Comparison of ENCODE assay signal across 21 cellular contexts in the genomic region with DNA sequence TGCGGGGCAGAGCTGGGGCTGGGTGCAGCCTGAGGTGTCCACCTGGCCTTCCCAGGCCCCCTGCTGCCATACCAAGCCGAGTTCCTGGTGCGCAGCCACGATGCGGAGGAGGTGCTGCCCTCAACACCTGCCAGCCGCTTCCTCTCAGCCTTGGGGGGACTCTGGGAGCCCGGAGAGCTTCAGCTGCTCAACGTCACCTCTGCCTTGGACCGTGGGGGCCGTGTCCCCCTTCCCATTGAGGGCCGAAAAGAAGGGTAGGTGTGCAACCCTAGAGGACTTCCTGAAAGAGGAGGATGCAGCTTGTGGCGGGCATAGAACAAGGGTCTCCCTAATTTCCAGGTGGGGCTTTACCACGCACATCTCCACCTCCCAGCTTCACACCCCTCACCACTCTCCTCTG. TPM values are rescaled to one million over a fixed set of nuclear protein-coding genes. Genes with fewer than 3 reads are reported as not detected.
A peak's percentile ranks its signal among the peaks of the same experiment; 100 is the strongest.
DNase-seq lines count a peak whose midpoint lies in the region; ATAC-seq and TF ChIP-seq lines count a peak whose summit lies in the region.
"Had no signal": no experiment of that assay in that cellular context is flagged by ENCODE, and none has a peak within 500 bp of the region (broad histone marks: within the 10 kb centered on the region; RNA-seq: fewer than 3 reads in every experiment).

No MANE protein-coding gene starts in this region.

- H3K36me3 Mint-ChIP-seq in CD8-positive, alpha-beta memory T cell, result no peaks in the 10 kb centered on the region
- H3K36me3 Mint-ChIP-seq: activated naive CD4-positive, alpha-beta T cell treated with anti-CD3 and anti-CD28 coated beads, Interleukin-2, amount 10 ng/mL, durations not matched to agents 7 days and 5 days; brain had no signal

- DNase-seq in CD8-positive, alpha-beta memory T cell, result no peak
- DNase-seq in coronary artery (ENCODE audit: low spot score) (no peak), osteoblast (ENCODE audit: insufficient read length, low spot score, missing footprints) (peak; percentile 11), NCI-H345 (lab: John Stamatoyannopoulos, UW) (no peak), uterus (no peak), SHP77 treated with DMSO at 0.1 percent for 48 hours (lab: John Stamatoyannopoulos, UW) (no peak)
- DNase-seq: BE2C, DMS 273 treated with DMSO at 0.1 percent for 48 hours, MG63, NCI-H1930, SIG-M5, T1000, testis had no signal

- H3K36me3 ChIP-seq in BLaER1 (no peaks in the 10 kb centered on the region), osteoblast (ENCODE audit: insufficient read depth, low read length) (peaks cover 3% of the 10 kb centered on the region), uterus (no peaks in the 10 kb centered on the region)
- H3K36me3 ChIP-seq in CD8-positive, alpha-beta memory T cell (ENCODE audit: insufficient read depth, low read length), result no peaks in the 10 kb centered on the region
- H3K36me3 ChIP-seq: BE2C, MG63 had no signal

- TF ChIP-seq CTCF in coronary artery (IDR thresholded peaks at IDR 0.05) (no peak), osteoblast (IDR thresholded peaks at IDR 0.05; ENCODE audit: extremely low read depth, low read depth, low read length) (no peak), uterus (IDR thresholded peaks at IDR 0.05) (no peak)

- peak overlapping the region in 2 of 7 donors; percentile 73 to 88 for H3K4me3 Mint-ChIP-seq in CD8-positive, alpha-beta memory T cell
- H3K4me3 Mint-ChIP-seq: dendritic cell treated with granulocyte-macrophage colony-stimulating factor and Interleukin-4, amounts not matched to agents 40 ng/mL and 50 ng/mL, for 4 days had no signal

- H3K79me2 ChIP-seq in osteoblast (ENCODE audit: insufficient read depth, low read length), result no peaks in the 10 kb centered on the region

- H3K4me2 ChIP-seq in BLaER1 (peak overlapping the region; percentile 55; the same call in 1 of the 2 replicates), osteoblast (ENCODE audit: insufficient read depth, low read length) (no peak overlapping the region)

- CTCF ChIA-PET in CD8-positive, alpha-beta memory T cell (lab: Charles Lee), result interaction anchor here (1.9 to 3.0 kb wide), 4 partner anchors 14 to 74 kb away, joined by 6 to 20 read pairs (median 11); no protein-coding TSS in a partner anchor

- no peak for ATAC-seq in GM21737 (IDR thresholded peaks at IDR 0.05; ENCODE audit: unreplicated experiment)

- H3K27ac ChIP-seq in BLaER1 (no peak overlapping the region), coronary artery (peak overlapping the region; percentile 95 to 96), osteoblast (ENCODE audit: low read depth, low read length) (no peak overlapping the region), uterus (no peak overlapping the region)
- H3K27ac ChIP-seq in CD8-positive, alpha-beta memory T cell (ENCODE audit: low read depth, low read length), result no peak overlapping the region
- H3K27ac ChIP-seq: testis had no signal

- no peak overlapping the region for H3K9ac ChIP-seq in BLaER1

- H3K4me1 Mint-ChIP-seq in CD8-positive, alpha-beta memory T cell, result peaks cover 8 to 13% (median 11%) of the 10 kb centered on the region in 3 donors

- H3K27ac Mint-ChIP-seq in CD8-positive, alpha-beta memory T cell, result peak overlapping the region in 5 of 8 donors; percentile 64 to 90 (median 84)
- H3K27ac Mint-ChIP-seq: activated naive CD4-positive, alpha-beta T cell treated with anti-CD3 and anti-CD28 coated beads, Interleukin-2, amount 10 ng/mL, durations not matched to agents 7 days and 5 days had no signal

- H3K4me3 ChIP-seq in BLaER1 (no peak overlapping the region), coronary artery (peak overlapping the region; percentile 70), osteoblast (ENCODE audit: insufficient read depth, low read length) (no peak overlapping the region), uterus (no peak overlapping the region)
- H3K4me3 ChIP-seq in CD8-positive, alpha-beta memory T cell (ENCODE audit: low read length), result peak overlapping the region; percentile 52
- H3K4me3 ChIP-seq: lung, MG63, testis had no signal

- intact Hi-C loops in uterus (cut with DNase I; ENCODE audit: low total_unique reads), result no loop called here

- peaks cover 0 to 5% of the 10 kb centered on the region in 2 donors for H3K27me3 Mint-ChIP-seq in CD8-positive, alpha-beta memory T cell

- no peaks in the 10 kb centered on the region for H3K27me3 ChIP-seq in BLaER1
- H3K27me3 ChIP-seq in CD8-positive, alpha-beta memory T cell (ENCODE audit: insufficient read depth, low read length, poor library complexity, severe bottlenecking), result no peaks in the 10 kb centered on the region
- no peaks in the 10 kb centered on the region for H3K27me3 ChIP-seq in osteoblast (ENCODE audit: insufficient read depth, low read length)
- no peaks in the 10 kb centered on the region for H3K27me3 ChIP-seq in uterus
- H3K27me3 ChIP-seq: BE2C, MG63, testis had no signal

- H3K9me3 ChIP-seq in BLaER1 (no peaks in the 10 kb centered on the region), osteoblast (ENCODE audit: low read depth, low read length) (no peaks in the 10 kb centered on the region), uterus (no peaks in the 10 kb centered on the region)
- H3K9me3 ChIP-seq in CD8-positive, alpha-beta memory T cell (ENCODE audit: low read length), result no peaks in the 10 kb centered on the region
- H3K9me3 ChIP-seq: BE2C, MG63, testis had no signal

- POLR2A ChIA-PET in CD8-positive, alpha-beta memory T cell (lab: Charles Lee), result no interaction called here

- H4K20me1 ChIP-seq in BLaER1 (no peaks in the 10 kb centered on the region), osteoblast (ENCODE audit: insufficient read depth, low read length) (no peaks in the 10 kb centered on the region)

- TF ChIP-seq POLR2A in uterus (IDR thresholded peaks at IDR 0.05), result no peak

- H3K9me3 Mint-ChIP-seq in CD8-positive, alpha-beta memory T cell, result no peaks in the 10 kb centered on the region
- H3K9me3 Mint-ChIP-seq: activated naive CD4-positive, alpha-beta T cell treated with anti-CD3 and anti-CD28 coated beads, Interleukin-2, amount 10 ng/mL, durations not matched to agents 7 days and 5 days; brain; dendritic cell treated with granulocyte-macrophage colony-stimulating factor and Interleukin-4, amounts not matched to agents 40 ng/mL and 50 ng/mL, for 4 days had no signal

- H2AFZ ChIP-seq in osteoblast (ENCODE audit: low read length), result no peak overlapping the region

- H3K4me1 ChIP-seq in BLaER1 (peaks cover 47% of the 10 kb centered on the region), osteoblast (ENCODE audit: insufficient read depth, low read length) (peaks cover 7% of the 10 kb centered on the region), uterus (peaks cover 2 to 3% of the 10 kb centered on the region in 2 donors)
- peaks cover 15% of the 10 kb centered on the region for H3K4me1 ChIP-seq in CD8-positive, alpha-beta memory T cell (ENCODE audit: insufficient read depth, low read length)
- H3K4me1 ChIP-seq: BE2C had no signal

RNA-seq across cellular contexts. Expression of gene SGCA, which starts 2.5 kb away (rescaled TPM):
- total RNA-seq in CD8-positive, alpha-beta memory T cell, result under 1 TPM in 1 of 2 experiments, not detected in 1; 0.31 TPM
- not detected for polyA plus RNA-seq in CD8-positive, alpha-beta memory T cell
- total RNA-seq in osteoblast (0.29 TPM in 1 of 2 replicates, not detected in the other), uterus (100 to 1,000 TPM in 1 of 4 donors, 10 to 100 TPM in 1, under 1 TPM in 1, not detected in 1; 0.90 to 119 (median 19.6) TPM)
- total RNA-seq: glomerular endothelial cell, NCI-H460 had no signal

RNA-seq across cellular contexts. Expression of gene PPP1R9B, which starts 17.8 kb away (rescaled TPM):
- total RNA-seq in CD8-positive, alpha-beta memory T cell, result 10 to 100 TPM; 86.9 to 89.0 TPM
- polyA plus RNA-seq in CD8-positive, alpha-beta memory T cell, result 1.7 TPM
- total RNA-seq in osteoblast (44.2 and 48.9 TPM in 2 replicates), uterus (10 to 100 TPM in 3 of 4 donors, 1 to 10 TPM in 1; 9.2 to 65.3 (median 20.6) TPM)

RNA-seq across cellular contexts. Expression of gene COL1A1, which starts 33.1 kb away (rescaled TPM):
- total RNA-seq in CD8-positive, alpha-beta memory T cell, result under 1 TPM; 0.39 to 0.42 TPM
- polyA plus RNA-seq in CD8-positive, alpha-beta memory T cell, result not detected
- total RNA-seq in osteoblast (6,718 and 8,987 TPM in 2 replicates), uterus (1,000 to 10,000 TPM in 1 of 4 donors, 100 to 1,000 TPM in 2, 10 to 100 TPM in 1; 59.4 to 4,880 (median 491) TPM)

RNA-seq across cellular contexts. Expression of gene SAMD14, which starts 38.4 kb away (rescaled TPM):
- total RNA-seq in CD8-positive, alpha-beta memory T cell, result 1 to 10 TPM in 1 of 2 experiments, under 1 TPM in 1; 0.92 to 1.3 TPM
- polyA plus RNA-seq in CD8-positive, alpha-beta memory T cell, result not detected
- 2.5 and 2.7 TPM in 2 replicates for total RNA-seq in osteoblast
- total RNA-seq in uterus, result 10 to 100 TPM in 1 of 4 donors, 1 to 10 TPM in 2, not detected in 1; 2.3 to 11.3 (median 6.2) TPM
- total RNA-seq: NCI-H460 had no signal

Comparison
In these comparisons a context has a peak if more than half of its experiments do, and no peak if none do; other contexts are left out.
1. H3K27ac ChIP-seq: peak in coronary artery (2 of 2); none in BLaER1 (single experiment), CD8-positive, alpha-beta memory T cell (single experiment), osteoblast (single experiment) and uterus (0 of 2).
2. H3K4me3 ChIP-seq: peak in CD8-positive, alpha-beta memory T cell (single experiment) and coronary artery (single experiment); none in BLaER1 (single experiment), osteoblast (single experiment) and uterus (0 of 2).
3. RNA of gene COL1A1, which starts 33.1 kb away (total RNA-seq): 6,718 to 8,987 TPM in osteoblast and 59.4 to 4,880 TPM in uterus; 0.39 to 0.42 TPM in CD8-positive, alpha-beta memory T cell; every median in the first group is over 10 times any median in the second.